16 cellular contexts compared by ENCODE assay signal in the genomic region with DNA sequence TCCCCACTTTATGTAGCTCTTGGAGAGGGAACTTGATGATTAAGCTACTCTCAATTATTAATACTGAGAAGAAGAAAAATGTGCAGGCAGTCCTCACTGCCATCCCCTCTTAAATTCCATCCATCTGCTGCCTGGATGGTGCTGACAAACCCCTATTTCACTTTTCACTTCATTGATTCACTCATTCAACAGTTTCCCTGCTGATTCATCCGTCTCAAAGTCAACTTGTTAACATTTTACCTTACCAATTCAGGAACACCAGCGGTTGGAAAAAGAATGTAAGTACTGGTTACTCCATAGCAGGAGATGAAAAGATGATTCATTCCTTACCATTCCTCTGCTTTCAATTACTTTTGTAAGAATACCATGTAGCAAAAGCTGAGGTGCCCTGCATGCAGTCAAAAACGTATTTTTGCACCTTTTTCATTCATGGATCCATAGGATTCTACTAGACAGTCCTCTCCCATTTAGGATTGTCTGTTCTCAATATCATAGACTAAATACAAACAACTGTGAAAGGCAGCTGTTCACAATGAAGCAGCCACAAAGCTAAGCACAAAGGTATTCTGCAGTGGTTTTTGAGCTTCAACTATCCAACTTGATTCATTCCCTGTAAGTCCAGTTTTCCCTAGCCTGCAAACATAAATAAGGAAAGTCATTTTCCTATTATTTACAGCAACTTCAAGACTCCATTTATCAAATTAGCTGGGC.
DNase-seq lines count a peak whose midpoint lies in the region; ATAC-seq and TF ChIP-seq lines count a peak whose summit lies in the region.
"Had no signal": no experiment of that assay in that cellular context is flagged by ENCODE, and none has a peak within 500 bp of the region (broad histone marks: within the 10 kb centered on the region; RNA-seq: fewer than 3 reads in every experiment).

No MANE protein-coding gene starts in this region.

- H3K36me3 ChIP-seq in SJCRH30 (no peaks in the 10 kb centered on the region), fibroblast of lung (ENCODE audit: control insufficient read depth, insufficient read depth, low read length) (no peaks in the 10 kb centered on the region)

- ATAC-seq in activated T-cell treated with anti-CD3 and anti-CD28 coated beads, Interleukin-2, amount 50 U/mL, for 72 hours (replicated peaks in 1 of 2), result no peak
- ATAC-seq: left colon had no signal

- peak overlapping the region; percentile 8 to 14 for H3K4me3 Mint-ChIP-seq in activated T-cell treated with anti-CD3 and anti-CD28 coated beads, Interleukin-2, amount 50 U/mL, for 72 hours
- no peak overlapping the region for H3K4me3 Mint-ChIP-seq in T-helper 2 cell treated with Interferon-gamma antibody and Interleukin-4, amounts not matched to agents 5 μg/mL and 100 μg/mL, for 36 hours
- H3K4me3 Mint-ChIP-seq: activated naive CD8-positive, alpha-beta T cell treated with anti-CD3 and anti-CD28 coated beads, Interleukin-2, amount 10 ng/mL, durations not matched to agents 7 days and 5 days; T-helper 1 cell treated with Interleukin-12 subunit alpha and Interleukin-12 subunit beta and Interleukin-4 antibody, amounts not matched to agents 30 μg/mL and 1 μg/mL, for 36 hours had no signal

- H3K27ac Mint-ChIP-seq in activated T-cell treated with anti-CD3 and anti-CD28 coated beads, Interleukin-2, amount 50 U/mL, for 72 hours, result no peak overlapping the region
- no peak overlapping the region for H3K27ac Mint-ChIP-seq in T-helper 2 cell treated with Interferon-gamma antibody and Interleukin-4, amounts not matched to agents 5 μg/mL and 100 μg/mL, for 36 hours
- H3K27ac Mint-ChIP-seq: activated naive CD8-positive, alpha-beta T cell treated with anti-CD3 and anti-CD28 coated beads, Interleukin-2, amount 10 ng/mL, durations not matched to agents 7 days and 5 days; T-helper 1 cell treated with Interleukin-12 subunit alpha and Interleukin-12 subunit beta and Interleukin-4 antibody, amounts not matched to agents 30 μg/mL and 1 μg/mL, for 36 hours had no signal

- TF ChIP-seq CTCF in fibroblast of lung (conservative IDR thresholded peaks at IDR 0.05 in 1 of 2, IDR thresholded peaks at IDR 0.05 in 1 of 2; ENCODE audit: low read depth in 1 of 2, low read length in 2 of 2), result no peak

- H3K27ac ChIP-seq in SJCRH30 (peak overlapping the region; percentile 16; the same call in 1 of the 2 replicates), fibroblast of lung (ENCODE audit: insufficient read depth, low read length) (peak overlapping the region; percentile 47)

- H3K9ac ChIP-seq in fibroblast of lung (ENCODE audit: insufficient read depth, low read length), result no peak overlapping the region

- H3K4me2 ChIP-seq in fibroblast of lung (ENCODE audit: extremely low read depth, insufficient read depth, low read length), result peak overlapping the region; percentile 15

- H3K4me1 ChIP-seq in SJCRH30 (peaks cover 9% of the 10 kb centered on the region; the same call in 1 of the 2 replicates), fibroblast of lung (ENCODE audit: control insufficient read depth, extremely low read depth, insufficient read depth, low read length) (peaks cover 14% of the 10 kb centered on the region)

- no peak for DNase-seq in activated T-cell treated with anti-CD3 and anti-CD28 coated beads, Interleukin-2, amount 50 U/mL, for 72 hours
- DNase-seq in activated T-cell treated with anti-CD3 and anti-CD28 coated beads for 4 hours (no peak), SJCRH30 (peak in 1 of 2 experiments; percentile 34), fibroblast of lung (ENCODE audit: low read depth in 2 of 2) (peak; percentile 62 to 98), skeletal muscle cell (ENCODE audit: low read depth) (peak; percentile 89), NCI-H128 (lab: John Stamatoyannopoulos, UW; ENCODE audit: unreplicated experiment) (no peak)
- no peak for DNase-seq in T-helper 2 cell treated with Interferon-gamma antibody and Interleukin-4, amounts not matched to agents 5 μg/mL and 100 μg/mL, for 36 hours (ENCODE audit: low spot score)
- DNase-seq in effector CD8-positive, alpha-beta T cell (lab: John Stamatoyannopoulos, UW), result no peak
- DNase-seq: activated CD4-positive, alpha-beta T cell treated with anti-CD3 and anti-CD28 coated beads, Interleukin-2, amount 50 U/mL, for 4 hours; activated naive CD8-positive, alpha-beta T cell treated with anti-CD3 and anti-CD28 coated beads, Interleukin-2, amount 10 ng/mL, durations not matched to agents 7 days and 5 days; left colon; NCI-H187; NK-92 treated with Interleukin-12 subunit alpha and Interleukin-12 subunit beta, amount 100 ng/mL, for 24 hours; stimulated activated CD4-positive, alpha-beta T cell treated with anti-CD3 and anti-CD28 coated beads, Interleukin-1b, Interleukin-23, amount 100 ng/mL, for 48 hours; stimulated activated naive CD4-positive, alpha-beta T cell treated with Interleukin-2 at 50 U/mL for 16 hours had no signal

- H3K9me3 Mint-ChIP-seq in activated T-cell treated with anti-CD3 and anti-CD28 coated beads, Interleukin-2, amount 50 U/mL, for 72 hours, result peaks cover 0 to 3% of the 10 kb centered on the region in 2 donors
- H3K9me3 Mint-ChIP-seq in T-helper 2 cell treated with Interferon-gamma antibody and Interleukin-4, amounts not matched to agents 5 μg/mL and 100 μg/mL, for 36 hours, result no peaks in the 10 kb centered on the region
- H3K9me3 Mint-ChIP-seq: activated naive CD8-positive, alpha-beta T cell treated with anti-CD3 and anti-CD28 coated beads, Interleukin-2, amount 10 ng/mL, durations not matched to agents 7 days and 5 days; T-helper 1 cell treated with Interleukin-12 subunit alpha and Interleukin-12 subunit beta and Interleukin-4 antibody, amounts not matched to agents 30 μg/mL and 1 μg/mL, for 36 hours had no signal

- peaks cover 64% of the 10 kb centered on the region for H3K4me1 Mint-ChIP-seq in activated T-cell treated with anti-CD3 and anti-CD28 coated beads, Interleukin-2, amount 50 U/mL, for 72 hours (ENCODE audit: low read depth)
- peaks cover 27% of the 10 kb centered on the region for H3K4me1 Mint-ChIP-seq in T-helper 2 cell treated with Interferon-gamma antibody and Interleukin-4, amounts not matched to agents 5 μg/mL and 100 μg/mL, for 36 hours (ENCODE audit: low read depth)

- H3K79me2 ChIP-seq in fibroblast of lung (ENCODE audit: control insufficient read depth, insufficient read depth, low read length), result no peaks in the 10 kb centered on the region

- H3K27me3 ChIP-seq in SJCRH30 (no peaks in the 10 kb centered on the region), fibroblast of lung (ENCODE audit: control insufficient read depth, insufficient read depth, low read length) (no peaks in the 10 kb centered on the region)

- H3K4me3 ChIP-seq in SJCRH30 (no peak overlapping the region), fibroblast of lung (replicated peaks in 1 of 4; ENCODE audit: control extremely low read depth in 1 of 4, insufficient read depth in 1 of 4, low read depth in 3 of 4, low read length in 4 of 4) (no peak overlapping the region), skeletal muscle cell (ENCODE audit: low read depth, low read length) (no peak overlapping the region)

- no peaks in the 10 kb centered on the region for H3K36me3 Mint-ChIP-seq in activated T-cell treated with anti-CD3 and anti-CD28 coated beads, Interleukin-2, amount 50 U/mL, for 72 hours (ENCODE audit: insufficient read depth in 2 of 2)
- H3K36me3 Mint-ChIP-seq in T-helper 2 cell treated with Interferon-gamma antibody and Interleukin-4, amounts not matched to agents 5 μg/mL and 100 μg/mL, for 36 hours (ENCODE audit: low read depth), result no peaks in the 10 kb centered on the region
- H3K36me3 Mint-ChIP-seq: activated naive CD8-positive, alpha-beta T cell treated with anti-CD3 and anti-CD28 coated beads, Interleukin-2, amount 10 ng/mL, durations not matched to agents 7 days and 5 days had no signal

- H2AFZ ChIP-seq in fibroblast of lung (ENCODE audit: low read length), result no peak overlapping the region

- H3K27me3 Mint-ChIP-seq in activated T-cell treated with anti-CD3 and anti-CD28 coated beads, Interleukin-2, amount 50 U/mL, for 72 hours (ENCODE audit: low read depth), result peaks cover 25% of the 10 kb centered on the region
- no peaks in the 10 kb centered on the region for H3K27me3 Mint-ChIP-seq in T-helper 2 cell treated with Interferon-gamma antibody and Interleukin-4, amounts not matched to agents 5 μg/mL and 100 μg/mL, for 36 hours (ENCODE audit: low read depth)

- no peaks in the 10 kb centered on the region for H3K9me3 ChIP-seq in SJCRH30 (replicated peaks)
- no peaks in the 10 kb centered on the region for H3K9me3 ChIP-seq in fibroblast of lung (ENCODE audit: control insufficient read depth, insufficient read depth, low read depth, low read length)

- no peaks in the 10 kb centered on the region for H4K20me1 ChIP-seq in fibroblast of lung (ENCODE audit: control insufficient read depth, extremely low read depth, insufficient read depth, low read length)

Comparison
In these comparisons a context has a peak if more than half of its experiments do, and no peak if none do; other contexts are left out.
1. DNase-seq: peak in fibroblast of lung (2 of 2) and skeletal muscle cell (single experiment); none in activated T-cell treated with anti-CD3 and anti-CD28 coated beads, Interleukin-2, amount 50 U/mL, for 72 hours (0 of 2), activated T-cell treated with anti-CD3 and anti-CD28 coated beads for 4 hours (single experiment), NCI-H128 (single experiment), T-helper 2 cell treated with Interferon-gamma antibody and Interleukin-4, amounts not matched to agents 5 μg/mL and 100 μg/mL, for 36 hours (single experiment) and effector CD8-positive, alpha-beta T cell (single experiment).